14 cellular contexts compared by ENCODE assay signal in genomic region chrX:3286196-3286920, GRCh38.
DNase-seq lines count a peak whose midpoint lies in the region; ATAC-seq and TF ChIP-seq lines count a peak whose summit lies in the region.
"Had no signal": no experiment of that assay in that cellular context is flagged by ENCODE, and none has a peak within 500 bp of the region (broad histone marks: within the 10 kb centered on the region; RNA-seq: fewer than 3 reads in every experiment).

No MANE protein-coding gene starts in this region.

- peak; percentile 71 for DNase-seq in HCEC 1CT
- DNase-seq in SW480 (ENCODE audit: low spot score), result peak; percentile 47
- DNase-seq in fibroblast of the conjunctiva (ENCODE audit: low read depth), result peak; percentile 65
- peak; percentile 63 for DNase-seq in stromal cell of bone marrow (ENCODE audit: low read depth)
- DNase-seq in substantia nigra (lab: John Stamatoyannopoulos, UW), result no peak
- DNase-seq in GM23338 (ENCODE audit: low spot score), result no peak
- no peak for DNase-seq in CD8-positive, alpha-beta T cell
- DNase-seq: activated CD4-positive, alpha-beta T cell treated with anti-CD3 and anti-CD28 coated beads for 4 hours; activated naive CD4-positive, alpha-beta T cell treated with anti-CD3 and anti-CD28 coated beads, Interleukin-2, amount 10 ng/mL, durations not matched to agents 7 days and 5 days; GDM1; kidney glomerular epithelial cell; NCI-H2081 treated with DMSO at 0.1 percent for 48 hours; posterior cingulate gyrus; upper lobe of right lung had no signal

- CTCF ChIA-PET in CD8-positive, alpha-beta T cell (lab: Charles Lee), result no interaction called here

- no peaks in the 10 kb centered on the region for H3K27me3 Mint-ChIP-seq in GM23338 (ENCODE audit: insufficient read depth, low read depth, poor library complexity)
- H3K27me3 Mint-ChIP-seq in CD8-positive, alpha-beta T cell (ENCODE audit: low read depth), result no peaks in the 10 kb centered on the region
- H3K27me3 Mint-ChIP-seq: activated naive CD4-positive, alpha-beta T cell treated with anti-CD3 and anti-CD28 coated beads, Interleukin-2, amount 10 ng/mL, durations not matched to agents 7 days and 5 days had no signal

- no peak for ATAC-seq in GM23338
- no peak for ATAC-seq in CD8-positive, alpha-beta T cell
- ATAC-seq: upper lobe of right lung had no signal

- H3K4me3 Mint-ChIP-seq in GM23338, result no peak overlapping the region
- no peak overlapping the region for H3K4me3 Mint-ChIP-seq in CD8-positive, alpha-beta T cell
- H3K4me3 Mint-ChIP-seq: activated naive CD4-positive, alpha-beta T cell treated with anti-CD3 and anti-CD28 coated beads, Interleukin-2, amount 10 ng/mL, durations not matched to agents 7 days and 5 days had no signal

- H3K4me3 ChIP-seq in GM23338, result no peak overlapping the region
- no peak overlapping the region for H3K4me3 ChIP-seq in CD8-positive, alpha-beta T cell (ENCODE audit: low read depth, low read length)
- H3K4me3 ChIP-seq: upper lobe of right lung had no signal

- H4K20me1 ChIP-seq in GM23338 (replicated peaks; ENCODE audit: insufficient read depth), result no peaks in the 10 kb centered on the region

- POLR2A ChIA-PET in CD8-positive, alpha-beta T cell (lab: Charles Lee), result no interaction called here

- H3K36me3 ChIP-seq in GM23338 (ENCODE audit: insufficient read depth), result no peaks in the 10 kb centered on the region
- H3K36me3 ChIP-seq in CD8-positive, alpha-beta T cell (ENCODE audit: insufficient read depth, low read length), result no peaks in the 10 kb centered on the region
- H3K36me3 ChIP-seq: upper lobe of right lung had no signal

- no peaks in the 10 kb centered on the region for H3K9me3 Mint-ChIP-seq in GM23338
- H3K9me3 Mint-ChIP-seq in CD8-positive, alpha-beta T cell, result no peaks in the 10 kb centered on the region
- H3K9me3 Mint-ChIP-seq: activated naive CD4-positive, alpha-beta T cell treated with anti-CD3 and anti-CD28 coated beads, Interleukin-2, amount 10 ng/mL, durations not matched to agents 7 days and 5 days had no signal

- H3K27ac Mint-ChIP-seq in GM23338, result no peak overlapping the region
- H3K27ac Mint-ChIP-seq in CD8-positive, alpha-beta T cell, result no peak overlapping the region
- H3K27ac Mint-ChIP-seq: activated naive CD4-positive, alpha-beta T cell treated with anti-CD3 and anti-CD28 coated beads, Interleukin-2, amount 10 ng/mL, durations not matched to agents 7 days and 5 days had no signal

- H3K27ac ChIP-seq in substantia nigra (ENCODE audit: low read depth, low read length, poor library complexity, severe bottlenecking), result no peak overlapping the region
- no peak overlapping the region for H3K27ac ChIP-seq in GM23338 (ENCODE audit: low read depth)
- H3K27ac ChIP-seq in CD8-positive, alpha-beta T cell (ENCODE audit: low read depth, low read length), result no peak overlapping the region
- H3K27ac ChIP-seq: upper lobe of right lung had no signal

- no peaks in the 10 kb centered on the region for H3K9me3 ChIP-seq in CD8-positive, alpha-beta T cell (ENCODE audit: low read length)
- H3K9me3 ChIP-seq: upper lobe of right lung had no signal

- no peak overlapping the region for H2AFZ ChIP-seq in GM23338

- H3F3A ChIP-seq in GM23338 (replicated peaks; ENCODE audit: low read depth), result no peaks in the 10 kb centered on the region

- no peaks in the 10 kb centered on the region for H3K79me2 ChIP-seq in GM23338 (replicated peaks; ENCODE audit: insufficient read depth)

- H3K4me1 Mint-ChIP-seq in GM23338, result no peaks in the 10 kb centered on the region
- no peaks in the 10 kb centered on the region for H3K4me1 Mint-ChIP-seq in CD8-positive, alpha-beta T cell (ENCODE audit: low read depth)
- H3K4me1 Mint-ChIP-seq: activated naive CD4-positive, alpha-beta T cell treated with anti-CD3 and anti-CD28 coated beads, Interleukin-2, amount 10 ng/mL, durations not matched to agents 7 days and 5 days had no signal

- intact Hi-C loops in CD8-positive, alpha-beta T cell (cut with DNase I, micrococcal nuclease), result no loop called here

- H3K27me3 ChIP-seq in GM23338 (ENCODE audit: insufficient read depth), result no peaks in the 10 kb centered on the region
- H3K27me3 ChIP-seq in CD8-positive, alpha-beta T cell (ENCODE audit: insufficient read depth, low read length), result no peaks in the 10 kb centered on the region
- H3K27me3 ChIP-seq: upper lobe of right lung had no signal

- H3K36me3 Mint-ChIP-seq in GM23338 (ENCODE audit: low read depth), result no peaks in the 10 kb centered on the region
- H3K36me3 Mint-ChIP-seq in CD8-positive, alpha-beta T cell, result no peaks in the 10 kb centered on the region
- H3K36me3 Mint-ChIP-seq: activated naive CD4-positive, alpha-beta T cell treated with anti-CD3 and anti-CD28 coated beads, Interleukin-2, amount 10 ng/mL, durations not matched to agents 7 days and 5 days had no signal

- H3K9me2 ChIP-seq in GM23338 (ENCODE audit: insufficient read depth), result no peaks in the 10 kb centered on the region

- no peak for TF ChIP-seq CTCF in GM23338 (conservative IDR thresholded peaks at IDR 0.05; ENCODE audit: low read depth in 2 of 2)
- no peak for TF ChIP-seq CTCF in CD8-positive, alpha-beta T cell (IDR thresholded peaks at IDR 0.05)

- H3K4me2 ChIP-seq in GM23338, result no peak overlapping the region

- no peaks in the 10 kb centered on the region for H3K4me1 ChIP-seq in GM23338 (ENCODE audit: insufficient read depth)
- H3K4me1 ChIP-seq in CD8-positive, alpha-beta T cell (ENCODE audit: insufficient read depth, low read length), result no peaks in the 10 kb centered on the region
- H3K4me1 ChIP-seq: upper lobe of right lung had no signal

TF ChIP-seq in GM23338, 12 proteins besides CTCF, POLR2A, EP300 and RAD21 (continues in another document):
- TF ChIP-seq NANOG (IDR thresholded peaks at IDR 0.05; ENCODE audit: borderline replicate concordance) (no peak), ETS1 (IDR thresholded peaks at IDR 0.05) (no peak), POLR2AphosphoS5 (IDR thresholded peaks at IDR 0.05; ENCODE audit: low read depth) (no peak), STAT1 (IDR thresholded peaks at IDR 0.05; ENCODE audit: unreplicated experiment) (no peak), REST (IDR thresholded peaks at IDR 0.05; ENCODE audit: unreplicated experiment) (no peak), EZH2phosphoT487 (IDR thresholded peaks at IDR 0.05; ENCODE audit: unreplicated experiment) (no peak), ZNF331 (CRISPR knock-in tag; IDR thresholded peaks at IDR 0.05; ENCODE audit: low read depth) (no peak), CREB1 (CRISPR knock-in tag; IDR thresholded peaks at IDR 0.05; ENCODE audit: low read depth) (no peak)

Comparison
In these comparisons a context has a peak if more than half of its experiments do, and no peak if none do; other contexts are left out.
1. DNase-seq: peak in HCEC 1CT (single experiment), SW480 (single experiment), fibroblast of the conjunctiva (single experiment) and stromal cell of bone marrow (single experiment); none in substantia nigra (0 of 49), GM23338 (single experiment) and CD8-positive, alpha-beta T cell (0 of 7).